Comparison of ENCODE assay signal across 1 cellular context in the genomic region with DNA sequence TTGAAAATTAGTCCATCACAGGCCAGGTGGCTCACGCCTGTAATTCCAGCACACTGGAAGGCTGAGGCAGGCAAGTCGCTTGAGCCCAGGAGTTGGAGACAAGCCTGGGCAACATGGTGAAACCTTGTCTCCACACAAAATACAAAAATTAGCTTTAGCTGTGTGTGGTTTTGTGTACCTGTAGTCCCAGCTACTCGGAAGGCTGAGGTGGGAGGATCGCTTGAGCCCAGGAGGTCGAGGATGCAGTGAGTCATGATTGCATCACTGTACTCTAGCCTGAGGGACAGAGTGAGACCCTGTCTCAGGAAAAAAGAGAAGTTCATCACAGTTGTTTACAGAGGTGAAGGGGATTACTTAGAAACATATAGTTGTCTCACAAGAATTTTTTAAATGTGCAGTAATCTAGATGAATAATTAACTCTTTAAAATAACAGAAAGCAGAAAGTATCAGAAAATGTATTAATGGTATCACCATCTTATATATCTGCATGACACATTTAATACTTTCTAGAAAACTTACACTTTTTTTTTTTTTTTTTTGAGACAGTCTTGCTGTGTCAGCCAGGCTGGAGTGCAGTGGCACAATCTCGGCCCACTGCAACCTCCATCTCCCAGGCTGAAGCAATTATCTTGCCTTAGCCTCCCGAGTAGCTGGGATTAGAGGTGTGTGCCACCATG.
A peak's percentile ranks its signal among the peaks of the same experiment; 100 is the strongest.
TF ChIP-seq lines count a peak whose summit lies in the region.

No MANE protein-coding gene starts in this region.

TF ChIP-seq in HepG2, 621 proteins besides CTCF, POLR2A, EP300 and RAD21 (continued from another document and continues in another):
- TF ChIP-seq, protein P1, sequence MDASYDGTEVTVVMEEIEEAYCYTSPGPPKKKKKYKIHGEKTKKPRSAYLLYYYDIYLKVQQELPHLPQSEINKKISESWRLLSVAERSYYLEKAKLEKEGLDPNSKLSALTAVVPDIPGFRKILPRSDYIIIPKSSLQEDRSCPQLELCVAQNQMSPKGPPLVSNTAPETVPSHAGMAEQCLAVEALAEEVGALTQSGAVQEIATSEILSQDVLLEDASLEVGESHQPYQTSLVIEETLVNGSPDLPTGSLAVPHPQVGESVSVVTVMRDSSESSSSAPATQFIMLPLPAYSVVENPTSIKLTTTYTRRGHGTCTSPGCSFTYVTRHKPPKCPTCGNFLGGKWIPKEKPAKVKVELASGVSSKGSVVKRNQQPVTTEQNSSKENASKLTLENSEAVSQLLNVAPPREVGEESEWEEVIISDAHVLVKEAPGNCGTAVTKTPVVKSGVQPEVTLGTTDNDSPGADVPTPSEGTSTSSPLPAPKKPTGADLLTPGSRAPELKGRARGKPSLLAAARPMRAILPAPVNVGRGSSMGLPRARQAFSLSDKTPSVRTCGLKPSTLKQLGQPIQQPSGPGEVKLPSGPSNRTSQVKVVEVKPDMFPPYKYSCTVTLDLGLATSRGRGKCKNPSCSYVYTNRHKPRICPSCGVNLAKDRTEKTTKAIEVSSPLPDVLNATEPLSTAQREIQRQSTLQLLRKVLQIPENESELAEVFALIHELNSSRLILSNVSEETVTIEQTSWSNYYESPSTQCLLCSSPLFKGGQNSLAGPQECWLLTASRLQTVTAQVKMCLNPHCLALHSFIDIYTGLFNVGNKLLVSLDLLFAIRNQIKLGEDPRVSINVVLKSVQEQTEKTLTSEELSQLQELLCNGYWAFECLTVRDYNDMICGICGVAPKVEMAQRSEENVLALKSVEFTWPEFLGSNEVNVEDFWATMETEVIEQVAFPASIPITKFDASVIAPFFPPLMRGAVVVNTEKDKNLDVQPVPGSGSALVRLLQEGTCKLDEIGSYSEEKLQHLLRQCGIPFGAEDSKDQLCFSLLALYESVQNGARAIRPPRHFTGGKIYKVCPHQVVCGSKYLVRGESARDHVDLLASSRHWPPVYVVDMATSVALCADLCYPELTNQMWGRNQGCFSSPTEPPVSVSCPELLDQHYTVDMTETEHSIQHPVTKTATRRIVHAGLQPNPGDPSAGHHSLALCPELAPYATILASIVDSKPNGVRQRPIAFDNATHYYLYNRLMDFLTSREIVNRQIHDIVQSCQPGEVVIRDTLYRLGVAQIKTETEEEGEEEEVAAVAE (CRISPR knock-in tag; IDR thresholded peaks at IDR 0.05; ENCODE audit: borderline replicate concordance) = no peak
- peak; percentile 66 for TF ChIP-seq POGZ (CRISPR knock-in tag; IDR thresholded peaks at IDR 0.05)
- TF ChIP-seq ZNF441 (CRISPR knock-in tag; IDR thresholded peaks at IDR 0.05; ENCODE audit: borderline replicate concordance) = no peak
- peak; percentile 54; the same call in 1 of the 2 replicates for TF ChIP-seq CBX5 (CRISPR knock-in tag; IDR thresholded peaks at IDR 0.05; ENCODE audit: borderline replicate concordance)
- TF ChIP-seq ZSCAN21 (CRISPR knock-in tag; IDR thresholded peaks at IDR 0.05; ENCODE audit: borderline replicate concordance) = no peak
- TF ChIP-seq, protein P2, sequence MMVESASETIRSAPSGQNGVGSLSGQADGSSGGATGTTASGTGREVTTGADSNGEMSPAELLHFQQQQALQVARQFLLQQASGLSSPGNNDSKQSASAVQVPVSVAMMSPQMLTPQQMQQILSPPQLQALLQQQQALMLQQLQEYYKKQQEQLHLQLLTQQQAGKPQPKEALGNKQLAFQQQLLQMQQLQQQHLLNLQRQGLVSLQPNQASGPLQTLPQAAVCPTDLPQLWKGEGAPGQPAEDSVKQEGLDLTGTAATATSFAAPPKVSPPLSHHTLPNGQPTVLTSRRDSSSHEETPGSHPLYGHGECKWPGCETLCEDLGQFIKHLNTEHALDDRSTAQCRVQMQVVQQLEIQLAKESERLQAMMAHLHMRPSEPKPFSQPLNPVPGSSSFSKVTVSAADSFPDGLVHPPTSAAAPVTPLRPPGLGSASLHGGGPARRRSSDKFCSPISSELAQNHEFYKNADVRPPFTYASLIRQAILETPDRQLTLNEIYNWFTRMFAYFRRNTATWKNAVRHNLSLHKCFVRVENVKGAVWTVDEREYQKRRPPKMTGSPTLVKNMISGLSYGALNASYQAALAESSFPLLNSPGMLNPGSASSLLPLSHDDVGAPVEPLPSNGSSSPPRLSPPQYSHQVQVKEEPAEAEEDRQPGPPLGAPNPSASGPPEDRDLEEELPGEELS (CRISPR knock-in tag; IDR thresholded peaks at IDR 0.05) = peak; percentile 74
- peak; percentile 37; the same call in 1 of the 2 replicates for TF ChIP-seq KDM2A (CRISPR knock-in tag; IDR thresholded peaks at IDR 0.05; ENCODE audit: borderline replicate concordance, low read depth)
- TF ChIP-seq GATAD2A (CRISPR knock-in tag; IDR thresholded peaks at IDR 0.05) = peak; percentile 94
- TF ChIP-seq, protein P3, sequence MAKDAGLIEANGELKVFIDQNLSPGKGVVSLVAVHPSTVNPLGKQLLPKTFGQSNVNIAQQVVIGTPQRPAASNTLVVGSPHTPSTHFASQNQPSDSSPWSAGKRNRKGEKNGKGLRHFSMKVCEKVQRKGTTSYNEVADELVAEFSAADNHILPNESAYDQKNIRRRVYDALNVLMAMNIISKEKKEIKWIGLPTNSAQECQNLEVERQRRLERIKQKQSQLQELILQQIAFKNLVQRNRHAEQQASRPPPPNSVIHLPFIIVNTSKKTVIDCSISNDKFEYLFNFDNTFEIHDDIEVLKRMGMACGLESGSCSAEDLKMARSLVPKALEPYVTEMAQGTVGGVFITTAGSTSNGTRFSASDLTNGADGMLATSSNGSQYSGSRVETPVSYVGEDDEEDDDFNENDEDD (CRISPR knock-in tag; IDR thresholded peaks at IDR 0.05; ENCODE audit: borderline replicate concordance) = no peak
- no peak for TF ChIP-seq SRF (IDR thresholded peaks at IDR 0.05; ENCODE audit: low read depth, low read length)
- TF ChIP-seq, protein P4, sequence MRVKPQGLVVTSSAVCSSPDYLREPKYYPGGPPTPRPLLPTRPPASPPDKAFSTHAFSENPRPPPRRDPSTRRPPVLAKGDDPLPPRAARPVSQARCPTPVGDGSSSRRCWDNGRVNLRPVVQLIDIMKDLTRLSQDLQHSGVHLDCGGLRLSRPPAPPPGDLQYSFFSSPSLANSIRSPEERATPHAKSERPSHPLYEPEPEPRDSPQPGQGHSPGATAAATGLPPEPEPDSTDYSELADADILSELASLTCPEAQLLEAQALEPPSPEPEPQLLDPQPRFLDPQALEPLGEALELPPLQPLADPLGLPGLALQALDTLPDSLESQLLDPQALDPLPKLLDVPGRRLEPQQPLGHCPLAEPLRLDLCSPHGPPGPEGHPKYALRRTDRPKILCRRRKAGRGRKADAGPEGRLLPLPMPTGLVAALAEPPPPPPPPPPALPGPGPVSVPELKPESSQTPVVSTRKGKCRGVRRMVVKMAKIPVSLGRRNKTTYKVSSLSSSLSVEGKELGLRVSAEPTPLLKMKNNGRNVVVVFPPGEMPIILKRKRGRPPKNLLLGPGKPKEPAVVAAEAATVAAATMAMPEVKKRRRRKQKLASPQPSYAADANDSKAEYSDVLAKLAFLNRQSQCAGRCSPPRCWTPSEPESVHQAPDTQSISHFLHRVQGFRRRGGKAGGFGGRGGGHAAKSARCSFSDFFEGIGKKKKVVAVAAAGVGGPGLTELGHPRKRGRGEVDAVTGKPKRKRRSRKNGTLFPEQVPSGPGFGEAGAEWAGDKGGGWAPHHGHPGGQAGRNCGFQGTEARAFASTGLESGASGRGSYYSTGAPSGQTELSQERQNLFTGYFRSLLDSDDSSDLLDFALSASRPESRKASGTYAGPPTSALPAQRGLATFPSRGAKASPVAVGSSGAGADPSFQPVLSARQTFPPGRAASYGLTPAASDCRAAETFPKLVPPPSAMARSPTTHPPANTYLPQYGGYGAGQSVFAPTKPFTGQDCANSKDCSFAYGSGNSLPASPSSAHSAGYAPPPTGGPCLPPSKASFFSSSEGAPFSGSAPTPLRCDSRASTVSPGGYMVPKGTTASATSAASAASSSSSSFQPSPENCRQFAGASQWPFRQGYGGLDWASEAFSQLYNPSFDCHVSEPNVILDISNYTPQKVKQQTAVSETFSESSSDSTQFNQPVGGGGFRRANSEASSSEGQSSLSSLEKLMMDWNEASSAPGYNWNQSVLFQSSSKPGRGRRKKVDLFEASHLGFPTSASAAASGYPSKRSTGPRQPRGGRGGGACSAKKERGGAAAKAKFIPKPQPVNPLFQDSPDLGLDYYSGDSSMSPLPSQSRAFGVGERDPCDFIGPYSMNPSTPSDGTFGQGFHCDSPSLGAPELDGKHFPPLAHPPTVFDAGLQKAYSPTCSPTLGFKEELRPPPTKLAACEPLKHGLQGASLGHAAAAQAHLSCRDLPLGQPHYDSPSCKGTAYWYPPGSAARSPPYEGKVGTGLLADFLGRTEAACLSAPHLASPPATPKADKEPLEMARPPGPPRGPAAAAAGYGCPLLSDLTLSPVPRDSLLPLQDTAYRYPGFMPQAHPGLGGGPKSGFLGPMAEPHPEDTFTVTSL (CRISPR knock-in tag; IDR thresholded peaks at IDR 0.05; ENCODE audit: borderline replicate concordance) = peak; percentile 53; the same call in 1 of the 2 replicates
- TF ChIP-seq, protein P5, sequence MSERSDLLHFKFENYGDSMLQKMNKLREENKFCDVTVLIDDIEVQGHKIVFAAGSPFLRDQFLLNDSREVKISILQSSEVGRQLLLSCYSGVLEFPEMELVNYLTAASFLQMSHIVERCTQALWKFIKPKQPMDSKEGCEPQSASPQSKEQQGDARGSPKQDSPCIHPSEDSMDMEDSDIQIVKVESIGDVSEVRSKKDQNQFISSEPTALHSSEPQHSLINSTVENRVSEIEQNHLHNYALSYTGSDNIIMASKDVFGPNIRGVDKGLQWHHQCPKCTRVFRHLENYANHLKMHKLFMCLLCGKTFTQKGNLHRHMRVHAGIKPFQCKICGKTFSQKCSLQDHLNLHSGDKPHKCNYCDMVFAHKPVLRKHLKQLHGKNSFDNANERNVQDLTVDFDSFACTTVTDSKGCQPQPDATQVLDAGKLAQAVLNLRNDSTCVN (CRISPR knock-in tag; IDR thresholded peaks at IDR 0.05; ENCODE audit: borderline replicate concordance) = peak; percentile 57; the same call in 1 of the 2 replicates
- TF ChIP-seq, protein P6, sequence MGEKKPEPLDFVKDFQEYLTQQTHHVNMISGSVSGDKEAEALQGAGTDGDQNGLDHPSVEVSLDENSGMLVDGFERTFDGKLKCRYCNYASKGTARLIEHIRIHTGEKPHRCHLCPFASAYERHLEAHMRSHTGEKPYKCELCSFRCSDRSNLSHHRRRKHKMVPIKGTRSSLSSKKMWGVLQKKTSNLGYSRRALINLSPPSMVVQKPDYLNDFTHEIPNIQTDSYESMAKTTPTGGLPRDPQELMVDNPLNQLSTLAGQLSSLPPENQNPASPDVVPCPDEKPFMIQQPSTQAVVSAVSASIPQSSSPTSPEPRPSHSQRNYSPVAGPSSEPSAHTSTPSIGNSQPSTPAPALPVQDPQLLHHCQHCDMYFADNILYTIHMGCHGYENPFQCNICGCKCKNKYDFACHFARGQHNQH (CRISPR knock-in tag; IDR thresholded peaks at IDR 0.05) = peak; percentile 74
- peak; percentile 81 for TF ChIP-seq JUNB (CRISPR knock-in tag; IDR thresholded peaks at IDR 0.05; ENCODE audit: borderline replicate concordance)
- no peak for TF ChIP-seq ZNF549 (CRISPR knock-in tag; IDR thresholded peaks at IDR 0.05)
- peak; percentile 99 for TF ChIP-seq CEBPG (CRISPR knock-in tag; IDR thresholded peaks at IDR 0.05)
- TF ChIP-seq FOXA1 (IDR thresholded peaks at IDR 0.05) = no peak
- TF ChIP-seq FOXA1 (CRISPR knock-in tag; IDR thresholded peaks at IDR 0.05) = peak; percentile 42; the same call in 1 of the 2 replicates
- TF ChIP-seq, protein P7, sequence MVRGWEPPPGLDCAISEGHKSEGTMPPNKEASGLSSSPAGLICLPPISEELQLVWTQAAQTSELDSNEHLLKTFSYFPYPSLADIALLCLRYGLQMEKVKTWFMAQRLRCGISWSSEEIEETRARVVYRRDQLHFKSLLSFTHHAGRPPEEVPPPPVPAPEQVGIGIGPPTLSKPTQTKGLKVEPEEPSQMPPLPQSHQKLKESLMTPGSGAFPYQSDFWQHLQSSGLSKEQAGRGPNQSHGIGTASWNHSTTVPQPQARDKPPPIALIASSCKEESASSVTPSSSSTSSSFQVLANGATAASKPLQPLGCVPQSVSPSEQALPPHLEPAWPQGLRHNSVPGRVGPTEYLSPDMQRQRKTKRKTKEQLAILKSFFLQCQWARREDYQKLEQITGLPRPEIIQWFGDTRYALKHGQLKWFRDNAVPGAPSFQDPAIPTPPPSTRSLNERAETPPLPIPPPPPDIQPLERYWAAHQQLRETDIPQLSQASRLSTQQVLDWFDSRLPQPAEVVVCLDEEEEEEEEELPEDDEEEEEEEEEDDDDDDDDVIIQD (CRISPR knock-in tag; IDR thresholded peaks at IDR 0.05; ENCODE audit: low read depth) = no peak
- TF ChIP-seq SOX13 (IDR thresholded peaks at IDR 0.05) = no peak
- peak in 1 of 2 experiments; percentile 60; a peak in 2 of 4 replicates for TF ChIP-seq SOX13 (CRISPR knock-in tag; conservative IDR thresholded peaks at IDR 0.05 in 1 of 2, IDR thresholded peaks at IDR 0.05 in 1 of 2)
- TF ChIP-seq IRF2 (CRISPR knock-in tag; IDR thresholded peaks at IDR 0.05) = peak; percentile 70; the same call in 1 of the 2 replicates
- TF ChIP-seq KDM4B (CRISPR knock-in tag; IDR thresholded peaks at IDR 0.05) = 0 out of 2 replicates have a peak, but pooled peaks have one; percentile 36
- TF ChIP-seq PPARG (CRISPR knock-in tag; conservative IDR thresholded peaks at IDR 0.05) = peak; percentile 78
- 0 out of 2 replicates have a peak, but pooled peaks have one; percentile 65 for TF ChIP-seq ZNF614 (CRISPR knock-in tag; IDR thresholded peaks at IDR 0.05; ENCODE audit: borderline replicate concordance)
- TF ChIP-seq FOXJ3 (CRISPR knock-in tag; IDR thresholded peaks at IDR 0.05; ENCODE audit: borderline replicate concordance) = peak; percentile 35; the same call in 1 of the 2 replicates
- TF ChIP-seq HOXA3 (CRISPR knock-in tag; IDR thresholded peaks at IDR 0.05) = peak; percentile 43; the same call in 1 of the 2 replicates
- 0 out of 2 replicates have a peak, but pooled peaks have one; percentile 37 for TF ChIP-seq ZBTB7B (CRISPR knock-in tag; IDR thresholded peaks at IDR 0.05)
- TF ChIP-seq, protein P8, sequence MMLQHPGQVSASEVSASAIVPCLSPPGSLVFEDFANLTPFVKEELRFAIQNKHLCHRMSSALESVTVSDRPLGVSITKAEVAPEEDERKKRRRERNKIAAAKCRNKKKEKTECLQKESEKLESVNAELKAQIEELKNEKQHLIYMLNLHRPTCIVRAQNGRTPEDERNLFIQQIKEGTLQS (CRISPR knock-in tag; IDR thresholded peaks at IDR 0.05) = peak; percentile 99
- peak; percentile 42; the same call in 1 of the 2 replicates for TF ChIP-seq TCF7 (IDR thresholded peaks at IDR 0.05; ENCODE audit: low read depth)
- peak; percentile 89 for TF ChIP-seq SALL1 (CRISPR knock-in tag; IDR thresholded peaks at IDR 0.05)
- TF ChIP-seq ZMYM2 (CRISPR knock-in tag; IDR thresholded peaks at IDR 0.05) = peak; percentile 84; the same call in 1 of the 2 replicates
- TF ChIP-seq MIXL1 (CRISPR knock-in tag; IDR thresholded peaks at IDR 0.05) = 0 out of 2 replicates have a peak, but pooled peaks have one; percentile 9
- 0 out of 2 replicates have a peak, but pooled peaks have one; percentile 28 for TF ChIP-seq ELF3 (CRISPR knock-in tag; IDR thresholded peaks at IDR 0.05)
- TF ChIP-seq, protein P9, sequence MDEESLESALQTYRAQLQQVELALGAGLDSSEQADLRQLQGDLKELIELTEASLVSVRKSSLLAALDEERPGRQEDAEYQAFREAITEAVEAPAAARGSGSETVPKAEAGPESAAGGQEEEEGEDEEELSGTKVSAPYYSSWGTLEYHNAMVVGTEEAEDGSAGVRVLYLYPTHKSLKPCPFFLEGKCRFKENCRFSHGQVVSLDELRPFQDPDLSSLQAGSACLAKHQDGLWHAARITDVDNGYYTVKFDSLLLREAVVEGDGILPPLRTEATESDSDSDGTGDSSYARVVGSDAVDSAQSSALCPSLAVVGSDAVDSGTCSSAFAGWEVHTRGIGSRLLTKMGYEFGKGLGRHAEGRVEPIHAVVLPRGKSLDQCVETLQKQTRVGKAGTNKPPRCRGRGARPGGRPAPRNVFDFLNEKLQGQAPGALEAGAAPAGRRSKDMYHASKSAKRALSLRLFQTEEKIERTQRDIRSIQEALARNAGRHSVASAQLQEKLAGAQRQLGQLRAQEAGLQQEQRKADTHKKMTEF (CRISPR knock-in tag; IDR thresholded peaks at IDR 0.05) = peak; percentile 63; the same call in 1 of the 2 replicates
- TF ChIP-seq FOXO1 (CRISPR knock-in tag; IDR thresholded peaks at IDR 0.05) = peak; percentile 37; the same call in 1 of the 2 replicates
- peak; percentile 83 for TF ChIP-seq SAP130 (CRISPR knock-in tag; IDR thresholded peaks at IDR 0.05; ENCODE audit: low read depth)
